7 cellular contexts compared by ENCODE assay signal in the genomic region with DNA sequence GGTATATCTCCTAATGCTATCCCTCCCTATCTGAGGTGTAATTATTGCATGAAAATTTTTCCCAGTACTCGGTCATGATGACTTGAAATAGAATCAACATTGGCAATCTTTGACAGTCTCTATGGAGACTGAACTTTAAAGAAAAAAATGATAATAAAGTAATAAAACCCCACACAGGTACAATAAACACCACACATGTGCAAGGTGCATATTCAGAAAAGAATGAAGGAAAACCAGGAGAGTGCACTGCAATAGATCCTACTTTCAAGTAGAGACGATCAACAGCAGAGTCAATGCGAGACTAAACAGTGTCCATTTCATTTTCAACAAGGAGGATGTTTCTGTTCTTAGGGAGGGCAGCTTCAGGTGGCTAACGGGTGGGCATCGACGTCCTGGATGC.
"Had no signal": no experiment of that assay in that cellular context is flagged by ENCODE, and none has a peak within 500 bp of the region (broad histone marks: within the 10 kb centered on the region; RNA-seq: fewer than 3 reads in every experiment).

No MANE protein-coding gene starts in this region.

- ATAC-seq: HepG2, K562 had no signal

- H3K4me3 ChIP-seq: K562 had no signal

- H3K27ac Mint-ChIP-seq: IgD-negative memory B cell had no signal

- H3K4me1 Mint-ChIP-seq: IgD-negative memory B cell had no signal

- H3K4me3 Mint-ChIP-seq: IgD-negative memory B cell had no signal

- H3K27me3 Mint-ChIP-seq: IgD-negative memory B cell had no signal

- DNase-seq: IMR-90, KBM-7, KG1 had no signal

- H3K27ac ChIP-seq: HL-60 had no signal

- H3K36me3 Mint-ChIP-seq: IgD-negative memory B cell had no signal
